In the genomic region with DNA sequence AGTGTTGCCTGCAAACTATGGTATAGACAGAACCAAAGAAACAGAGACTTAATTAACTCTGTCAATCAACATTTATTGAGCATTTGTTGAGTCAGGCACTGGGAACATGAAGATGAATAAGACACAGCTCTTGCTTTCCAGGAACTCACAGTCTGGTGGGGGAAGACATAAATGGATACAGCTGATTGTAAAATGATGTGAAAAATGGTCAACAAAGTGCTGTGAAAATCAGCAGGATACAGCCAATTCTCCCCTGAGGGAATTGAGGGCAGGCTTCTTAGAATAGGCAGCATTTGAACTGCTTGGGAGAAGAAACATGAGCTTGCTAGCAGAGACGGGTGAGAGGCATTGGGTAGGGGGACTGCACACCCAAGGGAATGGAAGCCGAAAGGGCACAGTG, we compare ENCODE assay signal across 19 cellular contexts. TPM values are rescaled to one million over a fixed set of nuclear protein-coding genes. Genes with fewer than 3 reads are reported as not detected.
DNase-seq lines count a peak whose midpoint lies in the region; ATAC-seq and TF ChIP-seq lines count a peak whose summit lies in the region.
"Had no signal": no experiment of that assay in that cellular context is flagged by ENCODE, and none has a peak within 500 bp of the region (broad histone marks: within the 10 kb centered on the region; RNA-seq: fewer than 3 reads in every experiment).

No MANE protein-coding gene starts in this region.

- H3K4me3 ChIP-seq in fibroblast of the aortic adventitia (ENCODE audit: low read depth, low read length) = no peak overlapping the region
- H3K4me3 ChIP-seq: SK-N-MC had no signal

- TF ChIP-seq CTCF in fibroblast of the aortic adventitia (IDR thresholded peaks at IDR 0.05; ENCODE audit: insufficient read depth, low read length) = no peak

- H3K9me3 Mint-ChIP-seq in activated CD4-positive, alpha-beta T cell treated with anti-CD3 and anti-CD28 coated beads, Interleukin-2, amount 10 ng/mL, durations not matched to agents 24 days and 14 days = no peaks in the 10 kb centered on the region
- H3K9me3 Mint-ChIP-seq in activated CD4-positive, alpha-beta T cell treated with anti-CD3 and anti-CD28 coated beads, Interleukin-2, amount 10 ng/mL, durations not matched to agents 7 days and 5 days = no peaks in the 10 kb centered on the region
- no peaks in the 10 kb centered on the region for H3K9me3 Mint-ChIP-seq in stimulated activated naive B cell treated with anti-CD40 and anti-IgM and Interleukin-4, amounts not matched to agents 10 μg/mL and 1 μg/mL and 100 μg/mL, for 72 hours
- H3K9me3 Mint-ChIP-seq: CD4-positive, alpha-beta memory T cell had no signal

- H3K27ac Mint-ChIP-seq in activated CD4-positive, alpha-beta T cell treated with anti-CD3 and anti-CD28 coated beads, Interleukin-2, amount 10 ng/mL, durations not matched to agents 24 days and 14 days = no peak overlapping the region
- H3K27ac Mint-ChIP-seq in activated CD4-positive, alpha-beta T cell treated with anti-CD3 and anti-CD28 coated beads, Interleukin-2, amount 10 ng/mL, durations not matched to agents 7 days and 5 days = no peak overlapping the region
- H3K27ac Mint-ChIP-seq in stimulated activated naive B cell treated with anti-CD40 and anti-IgM and Interleukin-4, amounts not matched to agents 10 μg/mL and 1 μg/mL and 100 μg/mL, for 72 hours = peak overlapping the region; percentile 2
- H3K27ac Mint-ChIP-seq: B cell; CD4-positive, alpha-beta memory T cell had no signal

- H3K4me1 Mint-ChIP-seq in activated CD4-positive, alpha-beta T cell treated with anti-CD3 and anti-CD28 coated beads, Interleukin-2, amount 10 ng/mL, durations not matched to agents 24 days and 14 days = peaks cover 12% of the 10 kb centered on the region
- H3K4me1 Mint-ChIP-seq in activated CD4-positive, alpha-beta T cell treated with anti-CD3 and anti-CD28 coated beads, Interleukin-2, amount 10 ng/mL, durations not matched to agents 7 days and 5 days = peaks cover 18% of the 10 kb centered on the region
- no peaks in the 10 kb centered on the region for H3K4me1 Mint-ChIP-seq in stimulated activated naive B cell treated with anti-CD40 and anti-IgM and Interleukin-4, amounts not matched to agents 10 μg/mL and 1 μg/mL and 100 μg/mL, for 72 hours

- CTCF ChIA-PET in activated CD4-positive, alpha-beta T cell treated with anti-CD3 and anti-CD28 coated beads, Interleukin-2, amount 10 ng/mL, durations not matched to agents 7 days and 5 days (lab: Charles Lee) = interaction anchor here (1.9 kb wide), 1 partner anchor 9 kb away, joined by 5 read pairs; no protein-coding TSS in a partner anchor

- no peaks in the 10 kb centered on the region for H3K36me3 Mint-ChIP-seq in activated CD4-positive, alpha-beta T cell treated with anti-CD3 and anti-CD28 coated beads, Interleukin-2, amount 10 ng/mL, durations not matched to agents 24 days and 14 days (ENCODE audit: low read depth)
- H3K36me3 Mint-ChIP-seq in activated CD4-positive, alpha-beta T cell treated with anti-CD3 and anti-CD28 coated beads, Interleukin-2, amount 10 ng/mL, durations not matched to agents 7 days and 5 days (ENCODE audit: low read depth) = no peaks in the 10 kb centered on the region
- no peaks in the 10 kb centered on the region for H3K36me3 Mint-ChIP-seq in stimulated activated naive B cell treated with anti-CD40 and anti-IgM and Interleukin-4, amounts not matched to agents 10 μg/mL and 1 μg/mL and 100 μg/mL, for 72 hours
- H3K36me3 Mint-ChIP-seq: CD4-positive, alpha-beta memory T cell had no signal

- ATAC-seq in stimulated activated naive B cell treated with anti-CD40 and anti-IgM and Interleukin-4, amounts not matched to agents 10 μg/mL and 1 μg/mL and 100 μg/mL, for 72 hours (replicated peaks) = no peak

- DNase-seq in activated CD4-positive, alpha-beta T cell treated with anti-CD3 and anti-CD28 coated beads, Interleukin-2, amount 10 ng/mL, durations not matched to agents 24 days and 14 days = peak; percentile 49
- no peak for DNase-seq in activated CD4-positive, alpha-beta T cell treated with anti-CD3 and anti-CD28 coated beads, Interleukin-2, amount 10 ng/mL, durations not matched to agents 7 days and 5 days
- peak; percentile 4 for DNase-seq in NCI-H69 (lab: John Stamatoyannopoulos, UW)
- peak; percentile 13 for DNase-seq in fibroblast of the aortic adventitia (ENCODE audit: low read depth)
- no peak for DNase-seq in stimulated activated naive B cell treated with anti-CD40 and anti-IgM and Interleukin-4, amounts not matched to agents 10 μg/mL and 1 μg/mL and 100 μg/mL, for 72 hours
- no peak for DNase-seq in T-helper 9 cell
- no peak for DNase-seq in cerebellum (ENCODE audit: low spot score)
- DNase-seq in NCI-H748 (lab: John Stamatoyannopoulos, UW; ENCODE audit: unreplicated experiment) = no peak
- DNase-seq: CD4-positive, alpha-beta memory T cell; DMS153; EL; KG1; NCI-H1105 treated with DMSO at 0.1 percent for 48 hours; NCI-H1694; NCI-H2081 treated with DMSO at 0.1 percent for 48 hours; NCI-H510A; SHP77 had no signal

- intact Hi-C loops in activated CD4-positive, alpha-beta T cell treated with anti-CD3 and anti-CD28 coated beads, Interleukin-2, amount 10 ng/mL, durations not matched to agents 24 days and 14 days (cut with micrococcal nuclease) = no loop called here

- H3K27me3 Mint-ChIP-seq in activated CD4-positive, alpha-beta T cell treated with anti-CD3 and anti-CD28 coated beads, Interleukin-2, amount 10 ng/mL, durations not matched to agents 24 days and 14 days = no peaks in the 10 kb centered on the region
- H3K27me3 Mint-ChIP-seq in activated CD4-positive, alpha-beta T cell treated with anti-CD3 and anti-CD28 coated beads, Interleukin-2, amount 10 ng/mL, durations not matched to agents 7 days and 5 days = no peaks in the 10 kb centered on the region
- peaks cover 0 to 4% of the 10 kb centered on the region in 2 donors for H3K27me3 Mint-ChIP-seq in stimulated activated naive B cell treated with anti-CD40 and anti-IgM and Interleukin-4, amounts not matched to agents 10 μg/mL and 1 μg/mL and 100 μg/mL, for 72 hours
- H3K27me3 Mint-ChIP-seq: B cell; CD4-positive, alpha-beta memory T cell had no signal

- POLR2A ChIA-PET in activated CD4-positive, alpha-beta T cell treated with anti-CD3 and anti-CD28 coated beads, Interleukin-2, amount 10 ng/mL, durations not matched to agents 7 days and 5 days (lab: Charles Lee) = no interaction called here

- no peak overlapping the region for H3K4me3 Mint-ChIP-seq in activated CD4-positive, alpha-beta T cell treated with anti-CD3 and anti-CD28 coated beads, Interleukin-2, amount 10 ng/mL, durations not matched to agents 24 days and 14 days
- H3K4me3 Mint-ChIP-seq in activated CD4-positive, alpha-beta T cell treated with anti-CD3 and anti-CD28 coated beads, Interleukin-2, amount 10 ng/mL, durations not matched to agents 7 days and 5 days = no peak overlapping the region
- H3K4me3 Mint-ChIP-seq in stimulated activated naive B cell treated with anti-CD40 and anti-IgM and Interleukin-4, amounts not matched to agents 10 μg/mL and 1 μg/mL and 100 μg/mL, for 72 hours = no peak overlapping the region
- H3K4me3 Mint-ChIP-seq: B cell; CD4-positive, alpha-beta memory T cell had no signal

RNA-seq across cellular contexts. Expression of gene MFSD1, which starts 41.1 kb away (rescaled TPM):
- total RNA-seq in activated CD4-positive, alpha-beta T cell treated with anti-CD3 and anti-CD28 coated beads, Interleukin-2, amount 10 ng/mL, durations not matched to agents 24 days and 14 days = 20.4 and 23.2 TPM in 2 replicates
- total RNA-seq in activated CD4-positive, alpha-beta T cell treated with anti-CD3 and anti-CD28 coated beads, Interleukin-2, amount 10 ng/mL, durations not matched to agents 7 days and 5 days = 10 to 100 TPM; 25.1 to 30.5 TPM
- total RNA-seq in fibroblast of the aortic adventitia (ENCODE audit: low replicate concordance) (168 and 223 TPM in 2 replicates), cerebellum (51.4 TPM)

Comparison
In these comparisons a context has a peak if more than half of its experiments do, and no peak if none do; other contexts are left out.
1. DNase-seq: peak in activated CD4-positive, alpha-beta T cell treated with anti-CD3 and anti-CD28 coated beads, Interleukin-2, amount 10 ng/mL, durations not matched to agents 24 days and 14 days (single experiment), NCI-H69 (single experiment) and fibroblast of the aortic adventitia (single experiment); none in activated CD4-positive, alpha-beta T cell treated with anti-CD3 and anti-CD28 coated beads, Interleukin-2, amount 10 ng/mL, durations not matched to agents 7 days and 5 days (single experiment), stimulated activated naive B cell treated with anti-CD40 and anti-IgM and Interleukin-4, amounts not matched to agents 10 μg/mL and 1 μg/mL and 100 μg/mL, for 72 hours (single experiment), T-helper 9 cell (single experiment), cerebellum (single experiment) and NCI-H748 (single experiment).